26 cellular contexts compared by ENCODE assay signal in the genomic region with DNA sequence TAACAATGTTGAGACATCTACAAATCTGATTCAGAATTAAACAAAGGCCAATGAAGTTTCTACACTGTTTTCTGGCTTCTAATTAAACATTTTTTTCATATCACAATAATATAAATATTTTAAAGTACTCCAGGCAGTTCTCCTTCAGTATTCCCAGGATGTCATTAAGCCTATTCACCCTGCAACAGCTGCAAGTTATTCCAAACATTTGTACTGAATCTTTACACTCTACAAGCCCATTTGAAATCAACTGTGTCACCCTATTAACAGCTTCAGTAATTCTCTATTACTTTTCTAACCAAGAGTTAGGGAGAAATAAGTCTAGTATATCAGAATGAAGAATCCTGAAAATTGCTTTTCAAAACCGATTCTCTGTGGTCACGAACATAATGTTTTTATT.
"Had no signal": no experiment of that assay in that cellular context is flagged by ENCODE, and none has a peak within 500 bp of the region (broad histone marks: within the 10 kb centered on the region; RNA-seq: fewer than 3 reads in every experiment).

No MANE protein-coding gene starts in this region.

- H3K9me3 ChIP-seq: gastrocnemius medialis, mucosa of descending colon, right atrium auricular region, stomach, thyroid gland, vagina had no signal

- H3K4me3 ChIP-seq: gastrocnemius medialis, lung, mucosa of descending colon, right atrium auricular region, stomach, thyroid gland, vagina had no signal

- H3K36me3 Mint-ChIP-seq: mesothelial cell of epicardium; stimulated activated effector memory CD8-positive, alpha-beta T cell treated with anti-CD3 and anti-CD28 coated beads, Interleukin-12 subunit alpha, Interleukin-12 subunit beta, amount 100 ng/mL, for 72 hours had no signal

- H3K36me3 ChIP-seq: gastrocnemius medialis, right atrium auricular region, stomach, thyroid gland, vagina had no signal

- DNase-seq: cortex of kidney; endodermal cell; foreskin fibroblast; gastrocnemius medialis; head of caudate nucleus; mucosa of descending colon; naive thymus-derived CD8-positive, alpha-beta T cell; stimulated activated CD4-positive, alpha-beta T cell treated with anti-CD3 and anti-CD28 coated beads, Interleukin-2, amount 100 ng/mL, for 24 hours; stimulated activated CD4-positive, alpha-beta T cell treated with anti-CD3 and anti-CD28 coated beads, Interleukin-4, amount 100 ng/mL, for 24 hours; stimulated activated naive CD4-positive, alpha-beta T cell treated with Interleukin-2 at 50 U/mL for 16 hours; stomach; thyroid gland; trophoblast cell had no signal

- H3K27me3 Mint-ChIP-seq: memory B cell; naive thymus-derived CD8-positive, alpha-beta T cell; progenitor cell of endocrine pancreas had no signal

- FAIRE-seq: keratinocyte had no signal

- H2AFZ ChIP-seq: parathyroid adenoma had no signal

- H3K4me1 Mint-ChIP-seq: memory B cell; stimulated activated effector memory CD8-positive, alpha-beta T cell treated with anti-CD3 and anti-CD28 coated beads, Interleukin-12 subunit alpha, Interleukin-12 subunit beta, amount 100 ng/mL, for 72 hours had no signal

- H3K4me1 ChIP-seq: gastrocnemius medialis, parathyroid adenoma, right atrium auricular region, stomach, vagina had no signal

- H3K27ac ChIP-seq: epithelial cell of prostate, gastrocnemius medialis, parathyroid adenoma, right atrium auricular region, stomach, thyroid gland, vagina had no signal

- H3K79me2 ChIP-seq: parathyroid adenoma had no signal

- H3K27ac Mint-ChIP-seq: endodermal cell; memory B cell; naive thymus-derived CD8-positive, alpha-beta T cell; progenitor cell of endocrine pancreas; stimulated activated effector memory CD8-positive, alpha-beta T cell treated with anti-CD3 and anti-CD28 coated beads, Interleukin-12 subunit alpha, Interleukin-12 subunit beta, amount 100 ng/mL, for 72 hours had no signal

- ATAC-seq: esophagus mucosa; gastrocnemius medialis; left lobe of liver; mucosa of descending colon; naive thymus-derived CD8-positive, alpha-beta T cell; sciatic nerve; stimulated activated effector memory CD8-positive, alpha-beta T cell treated with anti-CD3 and anti-CD28 coated beads, Interleukin-12 subunit alpha, Interleukin-12 subunit beta, amount 100 ng/mL, for 72 hours had no signal

- H3K9ac ChIP-seq: parathyroid adenoma had no signal

- H3K4me3 Mint-ChIP-seq: endodermal cell; memory B cell; mesothelial cell of epicardium; naive thymus-derived CD8-positive, alpha-beta T cell; stimulated activated effector memory CD8-positive, alpha-beta T cell treated with anti-CD3 and anti-CD28 coated beads, Interleukin-12 subunit alpha, Interleukin-12 subunit beta, amount 100 ng/mL, for 72 hours had no signal

- H3K27me3 ChIP-seq: gastrocnemius medialis, right atrium auricular region, stomach, thyroid gland, vagina had no signal
